Comparison of ENCODE assay signal across 1 cellular context in genomic region chr1:156118175-156118868, GRCh38.
TF ChIP-seq lines count a peak whose summit lies in the region.

No MANE protein-coding gene starts in this region.

TF ChIP-seq in HepG2, 621 proteins besides CTCF, POLR2A, EP300 and RAD21 (continues in another document):
- TF ChIP-seq FOXA1 (IDR thresholded peaks at IDR 0.05) (no peak), FOXA1 (CRISPR knock-in tag; IDR thresholded peaks at IDR 0.05) (0 out of 2 replicates have a peak, but pooled peaks have one; percentile 44), ARID5B (CRISPR knock-in tag; IDR thresholded peaks at IDR 0.05) (peak; percentile 47; the same call in 1 of the 2 replicates), ZNF205 (CRISPR knock-in tag; IDR thresholded peaks at IDR 0.05) (0 out of 2 replicates have a peak, but pooled peaks have one; percentile 32), ZNF768 (CRISPR knock-in tag; IDR thresholded peaks at IDR 0.05) (peak; percentile 28; the same call in 1 of the 2 replicates), ZNF367 (CRISPR knock-in tag; IDR thresholded peaks at IDR 0.05; ENCODE audit: borderline replicate concordance) (no peak), MLX (CRISPR knock-in tag; IDR thresholded peaks at IDR 0.05) (0 out of 2 replicates have a peak, but pooled peaks have one; percentile 25), MYC (CRISPR knock-in tag; IDR thresholded peaks at IDR 0.05; ENCODE audit: borderline replicate concordance) (peak; percentile 84; the same call in 1 of the 2 replicates), U2AF1 (optimal IDR thresholded peaks at IDR 0.05; ENCODE audit: low read depth, low read length) (peak; percentile 64), ZNF746 (CRISPR knock-in tag; IDR thresholded peaks at IDR 0.05) (0 out of 2 replicates have a peak, but pooled peaks have one; percentile 42), ZNF678 (CRISPR knock-in tag; IDR thresholded peaks at IDR 0.05) (no peak), CEBPG (CRISPR knock-in tag; IDR thresholded peaks at IDR 0.05) (peak; percentile 9; the same call in 1 of the 2 replicates), ELF1 (CRISPR knock-in tag; IDR thresholded peaks at IDR 0.05) (peak; percentile 62), POLR2AphosphoS5 (IDR thresholded peaks at IDR 0.05; ENCODE audit: low read depth, low read length) (peak; percentile 59; the same call in 1 of the 2 replicates), GATAD2A (CRISPR knock-in tag; IDR thresholded peaks at IDR 0.05) (peak; percentile 40), FOXA3 (CRISPR knock-in tag; IDR thresholded peaks at IDR 0.05) (peak; percentile 30; the same call in 1 of the 2 replicates), KDM2A (CRISPR knock-in tag; IDR thresholded peaks at IDR 0.05; ENCODE audit: borderline replicate concordance, low read depth) (peak; percentile 37; the same call in 1 of the 2 replicates), FOXO1 (CRISPR knock-in tag; IDR thresholded peaks at IDR 0.05) (peak; percentile 9; the same call in 1 of the 2 replicates), RARG (CRISPR knock-in tag; IDR thresholded peaks at IDR 0.05; ENCODE audit: low read depth) (no peak), KDM6A (CRISPR knock-in tag; IDR thresholded peaks at IDR 0.05; ENCODE audit: low read depth) (peak; percentile 40; the same call in 1 of the 2 replicates), POLR2G (IDR thresholded peaks at IDR 0.05; ENCODE audit: low read depth, low read length) (peak; percentile 68), ZNF350 (CRISPR knock-in tag; IDR thresholded peaks at IDR 0.05; ENCODE audit: borderline replicate concordance, low read depth) (0 out of 2 replicates have a peak, but pooled peaks have one; percentile 34), SRF (IDR thresholded peaks at IDR 0.05; ENCODE audit: low read depth, low read length) (peak; percentile 49; the same call in 1 of the 2 replicates), CBX2 (IDR thresholded peaks at IDR 0.05; ENCODE audit: low read depth, low read length) (no peak), CBX2 (CRISPR knock-in tag; IDR thresholded peaks at IDR 0.05; ENCODE audit: low read depth) (no peak), NONO (IDR thresholded peaks at IDR 0.05) (no peak), NONO (CRISPR knock-in tag; conservative IDR thresholded peaks at IDR 0.05) (peak; percentile 54; the same call in 1 of the 2 replicates), PHF8 (CRISPR knock-in tag; IDR thresholded peaks at IDR 0.05) (peak; percentile 65), ZNF619 (CRISPR knock-in tag; IDR thresholded peaks at IDR 0.05) (no peak; the same call in 1 of the 2 replicates), SPEN (CRISPR knock-in tag; IDR thresholded peaks at IDR 0.05; ENCODE audit: low read depth) (peak; percentile 70), ZC3H13 (CRISPR knock-in tag; IDR thresholded peaks at IDR 0.05) (peak; percentile 57; the same call in 1 of the 2 replicates), TBX2 (CRISPR knock-in tag; IDR thresholded peaks at IDR 0.05; ENCODE audit: borderline replicate concordance) (peak; percentile 89), ZBTB38 (CRISPR knock-in tag; IDR thresholded peaks at IDR 0.05) (peak; percentile 44; the same call in 1 of the 2 replicates), NBN (conservative IDR thresholded peaks at IDR 0.05) (no peak), CBX1 (IDR thresholded peaks at IDR 0.05; ENCODE audit: low read depth) (peak; percentile 32), ASH2L (IDR thresholded peaks at IDR 0.05; ENCODE audit: insufficient read length, low read depth, low read length) (peak; percentile 78), MXD4 (CRISPR knock-in tag; IDR thresholded peaks at IDR 0.05) (peak; percentile 57), MXD1 (CRISPR knock-in tag; IDR thresholded peaks at IDR 0.05) (no peak), NFKB2 (CRISPR knock-in tag; IDR thresholded peaks at IDR 0.05; ENCODE audit: borderline replicate concordance) (peak; percentile 43; the same call in 1 of the 2 replicates), RNF219 (CRISPR knock-in tag; IDR thresholded peaks at IDR 0.05) (no peak), ZEB1 (IDR thresholded peaks at IDR 0.05; ENCODE audit: insufficient replicate concordance, low read depth) (peak; percentile 92), SP5 (CRISPR knock-in tag; IDR thresholded peaks at IDR 0.05; ENCODE audit: borderline replicate concordance, low read depth) (peak; percentile 48), JUND (CRISPR knock-in tag; IDR thresholded peaks at IDR 0.05) (peak; percentile 36; the same call in 1 of the 2 replicates), ZNF788 (CRISPR knock-in tag; IDR thresholded peaks at IDR 0.05; ENCODE audit: borderline replicate concordance) (peak; percentile 45; the same call in 1 of the 2 replicates), PHF21A (CRISPR knock-in tag; IDR thresholded peaks at IDR 0.05) (no peak; the same call in 1 of the 2 replicates), ATF7-NPFF (CRISPR knock-in tag; IDR thresholded peaks at IDR 0.05; ENCODE audit: low read depth) (peak; percentile 24; the same call in 1 of the 2 replicates), FOSL2 (CRISPR knock-in tag; IDR thresholded peaks at IDR 0.05) (peak; percentile 21), TMF1 (CRISPR knock-in tag; IDR thresholded peaks at IDR 0.05; ENCODE audit: low read depth) (no peak), TEAD3 (CRISPR knock-in tag; optimal IDR thresholded peaks at IDR 0.05; ENCODE audit: borderline replicate concordance) (peak; percentile 69), NCOR1 (IDR thresholded peaks at IDR 0.05; ENCODE audit: borderline replicate concordance, low read length) (peak; percentile 19; the same call in 1 of the 2 replicates), THRA (CRISPR knock-in tag; IDR thresholded peaks at IDR 0.05; ENCODE audit: borderline replicate concordance) (0 out of 2 replicates have a peak, but pooled peaks have one; percentile 27)
- TF ChIP-seq, protein P1, sequence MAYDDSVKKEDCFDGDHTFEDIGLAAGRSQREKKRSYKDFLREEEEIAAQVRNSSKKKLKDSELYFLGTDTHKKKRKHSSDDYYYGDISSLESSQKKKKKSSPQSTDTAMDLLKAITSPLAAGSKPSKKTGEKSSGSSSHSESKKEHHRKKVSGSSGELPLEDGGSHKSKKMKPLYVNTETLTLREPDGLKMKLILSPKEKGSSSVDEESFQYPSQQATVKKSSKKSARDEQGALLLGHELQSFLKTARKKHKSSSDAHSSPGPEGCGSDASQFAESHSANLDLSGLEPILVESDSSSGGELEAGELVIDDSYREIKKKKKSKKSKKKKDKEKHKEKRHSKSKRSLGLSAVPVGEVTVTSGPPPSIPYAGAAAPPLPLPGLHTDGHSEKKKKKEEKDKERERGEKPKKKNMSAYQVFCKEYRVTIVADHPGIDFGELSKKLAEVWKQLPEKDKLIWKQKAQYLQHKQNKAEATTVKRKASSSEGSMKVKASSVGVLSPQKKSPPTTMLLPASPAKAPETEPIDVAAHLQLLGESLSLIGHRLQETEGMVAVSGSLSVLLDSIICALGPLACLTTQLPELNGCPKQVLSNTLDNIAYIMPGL (CRISPR knock-in tag; IDR thresholded peaks at IDR 0.05; ENCODE audit: borderline replicate concordance in 1 of 2, low read depth in 1 of 2): peak; percentile 44 to 75; a peak in 3 of 4 replicates
- TF ChIP-seq, protein P2, sequence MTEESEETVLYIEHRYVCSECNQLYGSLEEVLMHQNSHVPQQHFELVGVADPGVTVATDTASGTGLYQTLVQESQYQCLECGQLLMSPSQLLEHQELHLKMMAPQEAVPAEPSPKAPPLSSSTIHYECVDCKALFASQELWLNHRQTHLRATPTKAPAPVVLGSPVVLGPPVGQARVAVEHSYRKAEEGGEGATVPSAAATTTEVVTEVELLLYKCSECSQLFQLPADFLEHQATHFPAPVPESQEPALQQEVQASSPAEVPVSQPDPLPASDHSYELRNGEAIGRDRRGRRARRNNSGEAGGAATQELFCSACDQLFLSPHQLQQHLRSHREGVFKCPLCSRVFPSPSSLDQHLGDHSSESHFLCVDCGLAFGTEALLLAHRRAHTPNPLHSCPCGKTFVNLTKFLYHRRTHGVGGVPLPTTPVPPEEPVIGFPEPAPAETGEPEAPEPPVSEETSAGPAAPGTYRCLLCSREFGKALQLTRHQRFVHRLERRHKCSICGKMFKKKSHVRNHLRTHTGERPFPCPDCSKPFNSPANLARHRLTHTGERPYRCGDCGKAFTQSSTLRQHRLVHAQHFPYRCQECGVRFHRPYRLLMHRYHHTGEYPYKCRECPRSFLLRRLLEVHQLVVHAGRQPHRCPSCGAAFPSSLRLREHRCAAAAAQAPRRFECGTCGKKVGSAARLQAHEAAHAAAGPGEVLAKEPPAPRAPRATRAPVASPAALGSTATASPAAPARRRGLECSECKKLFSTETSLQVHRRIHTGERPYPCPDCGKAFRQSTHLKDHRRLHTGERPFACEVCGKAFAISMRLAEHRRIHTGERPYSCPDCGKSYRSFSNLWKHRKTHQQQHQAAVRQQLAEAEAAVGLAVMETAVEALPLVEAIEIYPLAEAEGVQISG (CRISPR knock-in tag; IDR thresholded peaks at IDR 0.05): peak; percentile 37; the same call in 1 of the 2 replicates
- TF ChIP-seq, protein P3, sequence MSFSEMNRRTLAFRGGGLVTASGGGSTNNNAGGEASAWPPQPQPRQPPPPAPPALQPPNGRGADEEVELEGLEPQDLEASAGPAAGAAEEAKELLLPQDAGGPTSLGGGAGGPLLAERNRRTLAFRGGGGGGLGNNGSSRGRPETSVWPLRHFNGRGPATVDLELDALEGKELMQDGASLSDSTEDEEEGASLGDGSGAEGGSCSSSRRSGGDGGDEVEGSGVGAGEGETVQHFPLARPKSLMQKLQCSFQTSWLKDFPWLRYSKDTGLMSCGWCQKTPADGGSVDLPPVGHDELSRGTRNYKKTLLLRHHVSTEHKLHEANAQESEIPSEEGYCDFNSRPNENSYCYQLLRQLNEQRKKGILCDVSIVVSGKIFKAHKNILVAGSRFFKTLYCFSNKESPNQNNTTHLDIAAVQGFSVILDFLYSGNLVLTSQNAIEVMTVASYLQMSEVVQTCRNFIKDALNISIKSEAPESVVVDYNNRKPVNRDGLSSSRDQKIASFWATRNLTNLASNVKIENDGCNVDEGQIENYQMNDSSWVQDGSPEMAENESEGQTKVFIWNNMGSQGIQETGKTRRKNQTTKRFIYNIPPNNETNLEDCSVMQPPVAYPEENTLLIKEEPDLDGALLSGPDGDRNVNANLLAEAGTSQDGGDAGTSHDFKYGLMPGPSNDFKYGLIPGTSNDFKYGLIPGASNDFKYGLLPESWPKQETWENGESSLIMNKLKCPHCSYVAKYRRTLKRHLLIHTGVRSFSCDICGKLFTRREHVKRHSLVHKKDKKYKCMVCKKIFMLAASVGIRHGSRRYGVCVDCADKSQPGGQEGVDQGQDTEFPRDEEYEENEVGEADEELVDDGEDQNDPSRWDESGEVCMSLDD (CRISPR knock-in tag; IDR thresholded peaks at IDR 0.05; ENCODE audit: borderline replicate concordance): 0 out of 2 replicates have a peak, but pooled peaks have one; percentile 53
